In genomic region chr17:66227212-66228045, GRCh38 we compare ENCODE assay signal across 33 cellular contexts. TPM values are rescaled to one million over a fixed set of nuclear protein-coding genes. Genes with fewer than 3 reads are reported as not detected.
"Had no signal": no experiment of that assay in that cellular context is flagged by ENCODE, and none has a peak within 500 bp of the region (broad histone marks: within the 10 kb centered on the region; RNA-seq: fewer than 3 reads in every experiment).

No MANE protein-coding gene starts in this region.

- H3K9me3 ChIP-seq: colonic mucosa, gastrocnemius medialis, mucosa of descending colon, prostate gland, right atrium auricular region, sigmoid colon, testis, tibial artery had no signal

- H3K27me3 ChIP-seq: colonic mucosa, gastrocnemius medialis, right atrium auricular region, sigmoid colon, testis had no signal

- H3K27ac ChIP-seq: colonic mucosa, epithelial cell of prostate, gastrocnemius medialis, prostate gland, right atrium auricular region, sigmoid colon, testis, tibial artery had no signal

- DNase-seq: colonic mucosa; effector CD8-positive, alpha-beta T cell; endodermal cell; foreskin fibroblast; gastrocnemius medialis; head of caudate nucleus; kidney; mesenchymal stem cell; mucosa of descending colon; naive B cell; sigmoid colon; stimulated activated CD4-positive, alpha-beta T cell treated with anti-CD3 and anti-CD28 coated beads, Interleukin-2, amount 100 ng/mL, for 24 hours; stimulated activated CD4-positive, alpha-beta T cell treated with anti-CD3 and anti-CD28 coated beads, Interleukin-4, amount 100 ng/mL, for 24 hours; stimulated activated naive CD4-positive, alpha-beta T cell treated with Interleukin-2 at 50 U/mL for 16 hours; substantia nigra; testis; tibial artery had no signal

- H3K9me3 Mint-ChIP-seq: dendritic cell treated with granulocyte-macrophage colony-stimulating factor and Interleukin-4, amounts not matched to agents 40 ng/mL and 50 ng/mL, for 4 days; endodermal cell; mesothelial cell of epicardium; naive B cell; natural killer cell treated with Interleukin-12 subunit alpha and Interleukin-12 subunit beta and Interleukin-15 and Interleukin-18, amount 100 ng/mL, for 72 hours; neural crest cell; stimulated activated effector memory CD8-positive, alpha-beta T cell treated with anti-CD3 and anti-CD28 coated beads, Interleukin-12 subunit alpha, Interleukin-12 subunit beta, amount 100 ng/mL, for 72 hours; type B pancreatic cell had no signal

- H3K4me3 Mint-ChIP-seq: dendritic cell treated with granulocyte-macrophage colony-stimulating factor and Interleukin-4, amounts not matched to agents 40 ng/mL and 50 ng/mL, for 4 days; endodermal cell; mesothelial cell of epicardium; naive B cell; natural killer cell treated with Interleukin-12 subunit alpha and Interleukin-12 subunit beta and Interleukin-15 and Interleukin-18, amount 100 ng/mL, for 72 hours; neural crest cell; stimulated activated effector memory CD8-positive, alpha-beta T cell treated with anti-CD3 and anti-CD28 coated beads, Interleukin-12 subunit alpha, Interleukin-12 subunit beta, amount 100 ng/mL, for 72 hours; type B pancreatic cell had no signal

- H3K4me1 Mint-ChIP-seq: endodermal cell; naive B cell; neural crest cell; stimulated activated effector memory CD8-positive, alpha-beta T cell treated with anti-CD3 and anti-CD28 coated beads, Interleukin-12 subunit alpha, Interleukin-12 subunit beta, amount 100 ng/mL, for 72 hours had no signal

- ATAC-seq: esophagus mucosa; gastrocnemius medialis; left lobe of liver; mucosa of descending colon; natural killer cell treated with Interleukin-12 subunit alpha and Interleukin-12 subunit beta and Interleukin-15 and Interleukin-18, amount 100 ng/mL, for 72 hours; stimulated activated effector memory CD8-positive, alpha-beta T cell treated with anti-CD3 and anti-CD28 coated beads, Interleukin-12 subunit alpha, Interleukin-12 subunit beta, amount 100 ng/mL, for 72 hours had no signal

- H3K36me3 Mint-ChIP-seq: mesothelial cell of epicardium; naive B cell; natural killer cell treated with Interleukin-12 subunit alpha and Interleukin-12 subunit beta and Interleukin-15 and Interleukin-18, amount 100 ng/mL, for 72 hours; stimulated activated effector memory CD8-positive, alpha-beta T cell treated with anti-CD3 and anti-CD28 coated beads, Interleukin-12 subunit alpha, Interleukin-12 subunit beta, amount 100 ng/mL, for 72 hours; type B pancreatic cell had no signal

- H3K4me1 ChIP-seq: colonic mucosa, gastrocnemius medialis, prostate gland, right atrium auricular region, sigmoid colon, testis, tibial artery had no signal

- H3K4me3 ChIP-seq: colonic mucosa, gastrocnemius medialis, mucosa of descending colon, prostate gland, right atrium auricular region, sigmoid colon, testis, tibial artery had no signal

- H3K36me3 ChIP-seq: colonic mucosa, gastrocnemius medialis, prostate gland, right atrium auricular region, sigmoid colon, tibial artery had no signal

- H3K27ac Mint-ChIP-seq: dendritic cell treated with granulocyte-macrophage colony-stimulating factor and Interleukin-4, amounts not matched to agents 40 ng/mL and 50 ng/mL, for 4 days; endodermal cell; mesothelial cell of epicardium; natural killer cell treated with Interleukin-12 subunit alpha and Interleukin-12 subunit beta and Interleukin-15 and Interleukin-18, amount 100 ng/mL, for 72 hours; stimulated activated effector memory CD8-positive, alpha-beta T cell treated with anti-CD3 and anti-CD28 coated beads, Interleukin-12 subunit alpha, Interleukin-12 subunit beta, amount 100 ng/mL, for 72 hours; type B pancreatic cell had no signal

RNA-seq across cellular contexts. Expression of gene APOH, which starts 1.8 kb away (rescaled TPM):
- total RNA-seq: endodermal cell; glomerular endothelial cell; kidney; lower leg skin; lung microvascular endothelial cell; mesothelial cell of epicardium; natural killer cell treated with Interleukin-12 subunit alpha and Interleukin-12 subunit beta and Interleukin-15 and Interleukin-18, amount 100 ng/mL, for 72 hours; neural crest cell; osteocyte; prostate gland; right atrium auricular region; urinary bladder had no signal
